13 cellular contexts compared by ENCODE assay signal in the genomic region with DNA sequence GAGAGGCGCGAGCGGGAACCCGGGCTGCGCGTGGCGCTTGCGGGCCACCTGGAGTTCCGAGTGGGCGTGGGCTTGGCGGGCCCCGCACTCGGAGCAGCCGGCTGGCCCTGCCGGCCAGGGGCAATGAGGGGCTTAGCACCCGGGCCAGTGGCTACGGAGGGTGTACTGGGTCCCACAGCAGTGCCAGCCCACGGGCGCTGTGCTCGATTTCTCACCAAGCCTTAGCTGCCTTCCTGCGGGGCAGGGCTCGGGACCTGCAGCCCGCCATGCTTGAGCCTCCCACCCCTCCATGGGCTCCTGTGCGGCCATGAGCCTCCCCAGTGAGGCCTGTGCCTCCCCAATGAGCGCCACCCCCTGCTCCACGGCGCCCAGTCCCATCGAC. TPM values are rescaled to one million over a fixed set of nuclear protein-coding genes. Genes with fewer than 3 reads are reported as not detected.
"Had no signal": no experiment of that assay in that cellular context is flagged by ENCODE, and none has a peak within 500 bp of the region (broad histone marks: within the 10 kb centered on the region; RNA-seq: fewer than 3 reads in every experiment).

No MANE protein-coding gene starts in this region.

RNA-seq across cellular contexts. Expression of gene DNAI1, which starts 20.7 kb away (rescaled TPM):
- total RNA-seq: naive thymus-derived CD8-positive, alpha-beta T cell; natural killer cell; natural killer cell treated with Interleukin-12 subunit alpha and Interleukin-12 subunit beta and Interleukin-15 and Interleukin-18, amount 100 ng/mL, for 72 hours; omental fat pad; osteocyte; posterior vena cava; pulmonary artery endothelial cell; right atrium auricular region; right cardiac atrium; right lobe of liver; skeletal muscle tissue; smooth muscle cell had no signal
- polyA plus RNA-seq: naive thymus-derived CD8-positive, alpha-beta T cell; small intestine had no signal
